Comparison of ENCODE assay signal across 26 cellular contexts in the genomic region with DNA sequence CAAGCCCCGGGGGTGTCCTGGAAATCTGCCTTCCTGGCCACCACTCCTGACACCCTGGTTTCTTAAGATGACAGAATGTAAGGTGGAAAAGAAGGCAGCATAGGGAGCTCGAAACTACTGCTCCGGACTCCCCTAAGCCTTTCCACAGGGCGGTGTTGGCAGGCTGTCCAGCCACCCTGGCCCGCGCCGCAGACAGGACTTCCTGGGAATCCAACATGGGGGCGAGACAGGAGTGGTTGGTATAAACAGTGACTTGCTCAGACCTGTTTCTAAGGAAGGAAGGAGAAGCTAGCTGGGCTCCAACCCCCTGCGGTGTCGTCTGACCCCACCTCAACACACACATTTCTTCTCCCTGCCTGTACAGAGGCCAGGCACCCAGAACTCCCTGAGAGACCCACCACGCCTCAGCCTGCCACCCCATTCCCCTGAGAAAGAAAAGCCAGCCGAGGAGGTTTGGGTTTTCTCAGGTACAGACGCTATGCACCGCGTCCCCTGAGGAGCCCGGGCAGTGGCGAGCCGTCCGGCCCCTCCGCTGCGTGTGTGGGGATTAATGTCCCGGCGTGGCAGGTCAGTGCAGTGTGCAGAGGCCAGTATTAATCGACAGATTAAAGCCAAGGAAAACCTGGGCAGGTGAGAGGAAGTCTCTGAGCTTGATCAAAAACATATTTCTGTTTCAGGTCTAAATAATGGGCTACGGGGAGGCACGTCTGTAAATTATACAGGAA.
"Had no signal": no experiment of that assay in that cellular context is flagged by ENCODE, and none has a peak within 500 bp of the region (broad histone marks: within the 10 kb centered on the region; RNA-seq: fewer than 3 reads in every experiment).

No MANE protein-coding gene starts in this region.

- ATAC-seq: effector memory CD8-positive, alpha-beta T cell; gastrocnemius medialis; left lobe of liver; natural killer cell; stimulated activated effector memory CD8-positive, alpha-beta T cell treated with anti-CD3 and anti-CD28 coated beads, Interleukin-12 subunit alpha, Interleukin-12 subunit beta, amount 100 ng/mL, for 72 hours had no signal

- H3K4me3 ChIP-seq: esophagus squamous epithelium, gastrocnemius medialis, lung, prostate gland, right atrium auricular region, sigmoid colon, stomach, thyroid gland had no signal

- H3K36me3 ChIP-seq: esophagus squamous epithelium, gastrocnemius medialis, neutrophil, prostate gland, right atrium auricular region, sigmoid colon, stomach, thyroid gland had no signal

- H3K27me3 ChIP-seq: esophagus squamous epithelium, gastrocnemius medialis, right atrium auricular region, thyroid gland had no signal

- H3K27ac ChIP-seq: esophagus squamous epithelium, gastrocnemius medialis, neutrophil, parathyroid adenoma, prostate gland, right atrium auricular region, sigmoid colon, stomach, thyroid gland had no signal

- H3K27ac Mint-ChIP-seq: effector memory CD8-positive, alpha-beta T cell; memory B cell; natural killer cell; stimulated activated effector memory CD8-positive, alpha-beta T cell treated with anti-CD3 and anti-CD28 coated beads, Interleukin-12 subunit alpha, Interleukin-12 subunit beta, amount 100 ng/mL, for 72 hours; type B pancreatic cell had no signal

- H3K9me3 ChIP-seq: gastrocnemius medialis, neutrophil, prostate gland, right atrium auricular region, sigmoid colon, stomach, thyroid gland had no signal

- FAIRE-seq: endometrium, islet of Langerhans, urothelium cell line had no signal

- H2AFZ ChIP-seq: parathyroid adenoma had no signal

- H3K9ac ChIP-seq: parathyroid adenoma had no signal

- H3K4me3 Mint-ChIP-seq: effector memory CD8-positive, alpha-beta T cell; memory B cell; natural killer cell; stimulated activated effector memory CD8-positive, alpha-beta T cell treated with anti-CD3 and anti-CD28 coated beads, Interleukin-12 subunit alpha, Interleukin-12 subunit beta, amount 100 ng/mL, for 72 hours had no signal

- H3K36me3 Mint-ChIP-seq: memory B cell; natural killer cell; stimulated activated effector memory CD8-positive, alpha-beta T cell treated with anti-CD3 and anti-CD28 coated beads, Interleukin-12 subunit alpha, Interleukin-12 subunit beta, amount 100 ng/mL, for 72 hours; type B pancreatic cell had no signal

- H3K4me1 ChIP-seq: esophagus squamous epithelium, gastrocnemius medialis, parathyroid adenoma, prostate gland, right atrium auricular region, sigmoid colon, stomach, thyroid gland had no signal

- DNase-seq: cerebellar nuclear complex; cortex of kidney; effector memory CD8-positive, alpha-beta T cell; erythroblast; esophagus squamous epithelium; gastrocnemius medialis; head of caudate nucleus; natural killer cell; sigmoid colon; stimulated activated CD4-positive, alpha-beta T cell treated with anti-CD3 and anti-CD28 coated beads, Interleukin-2, amount 100 ng/mL, for 24 hours; stimulated activated CD4-positive, alpha-beta T cell treated with anti-CD3 and anti-CD28 coated beads, Interleukin-4, amount 100 ng/mL, for 24 hours; stimulated activated naive CD4-positive, alpha-beta T cell treated with Interleukin-2 at 50 U/mL for 16 hours; stomach; thyroid gland had no signal

- H3K9me3 Mint-ChIP-seq: effector memory CD8-positive, alpha-beta T cell; memory B cell; natural killer cell; stimulated activated effector memory CD8-positive, alpha-beta T cell treated with anti-CD3 and anti-CD28 coated beads, Interleukin-12 subunit alpha, Interleukin-12 subunit beta, amount 100 ng/mL, for 72 hours; type B pancreatic cell had no signal

- H3K79me2 ChIP-seq: parathyroid adenoma had no signal

- H3K4me1 Mint-ChIP-seq: memory B cell; natural killer cell; stimulated activated effector memory CD8-positive, alpha-beta T cell treated with anti-CD3 and anti-CD28 coated beads, Interleukin-12 subunit alpha, Interleukin-12 subunit beta, amount 100 ng/mL, for 72 hours had no signal
